7 cellular contexts compared by ENCODE assay signal in genomic region chr6:68635706-68636513, GRCh38.
DNase-seq lines count a peak whose midpoint lies in the region; TF ChIP-seq lines count a peak whose summit lies in the region.

No MANE protein-coding gene starts in this region.

- H3K36me3 ChIP-seq in brain microvascular endothelial cell (replicated peaks): no peaks in the 10 kb centered on the region

- peak overlapping the region; percentile 67 for H3K4me3 ChIP-seq in brain microvascular endothelial cell (ENCODE audit: low read depth, low read length)

- in situ Hi-C loops in brain microvascular endothelial cell (cut with HindIII; ENCODE audit: low pct_ligation_motif_present, low sequenced_read_pairs): no loop called here

- DNase-seq in GM03348 (ENCODE audit: low spot score): peak; percentile 22
- DNase-seq in MV-4-11 (lab: John Stamatoyannopoulos, UW): peak; percentile 14
- peak; percentile 3 for DNase-seq in brain microvascular endothelial cell
- DNase-seq in left kidney (ENCODE audit: low read depth, low spot score): peak; percentile 66
- peak; percentile 88 for DNase-seq in superior temporal gyrus (ENCODE audit: extremely low spot score)
- DNase-seq in germinal center (ENCODE audit: low spot score): no peak
- no peak for DNase-seq in activated effector memory CD4-positive, alpha-beta T cell treated with Interleukin-2 at 50 U/mL for 16 hours

- TF ChIP-seq CTCF in brain microvascular endothelial cell (IDR thresholded peaks at IDR 0.05; ENCODE audit: low read depth, low read length, missing control alignments): peak; percentile 11

- peaks cover 26% of the 10 kb centered on the region for H3K27me3 ChIP-seq in brain microvascular endothelial cell (replicated peaks)

- no peak overlapping the region for H3K27ac ChIP-seq in brain microvascular endothelial cell

Comparison
In these comparisons a context has a peak if more than half of its experiments do, and no peak if none do; other contexts are left out.
1. DNase-seq: peak in GM03348 (single experiment), MV-4-11 (single experiment), brain microvascular endothelial cell (single experiment), left kidney (single experiment) and superior temporal gyrus (single experiment); none in germinal center (single experiment) and activated effector memory CD4-positive, alpha-beta T cell treated with Interleukin-2 at 50 U/mL for 16 hours (single experiment).